ENCODE assay signal across 18 cellular contexts in the genomic region with DNA sequence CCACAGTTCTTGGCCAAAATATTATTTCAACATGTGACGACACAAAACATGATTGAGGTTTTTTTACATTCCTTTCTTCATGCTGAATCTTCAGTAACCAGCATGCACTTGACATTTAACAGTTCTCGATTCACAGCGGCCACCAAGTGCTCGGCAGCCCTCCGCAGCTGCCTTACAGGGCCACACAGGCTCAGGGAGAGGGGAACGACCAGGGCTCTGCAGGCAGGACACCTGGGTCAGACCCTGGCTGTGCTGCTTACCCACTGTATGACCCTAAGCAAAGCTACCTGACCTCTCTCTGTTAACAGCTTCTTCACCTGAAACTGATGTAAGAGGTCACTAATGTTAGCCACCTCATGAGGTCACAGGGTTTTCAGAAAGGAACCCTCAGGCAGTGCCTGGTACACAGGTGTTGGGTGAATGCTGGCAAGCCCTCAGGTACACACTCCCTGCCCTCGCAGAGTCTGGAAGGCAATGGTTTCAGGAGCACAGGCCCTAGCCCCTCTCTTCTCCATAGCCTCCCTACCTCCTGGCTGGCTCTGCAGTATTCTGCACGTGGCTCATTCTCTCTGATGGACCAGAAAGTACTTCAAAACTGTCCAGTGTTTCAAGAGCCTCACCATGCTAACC. TPM values are rescaled to one million over a fixed set of nuclear protein-coding genes. Genes with fewer than 3 reads are reported as not detected.
DNase-seq lines count a peak whose midpoint lies in the region; ATAC-seq and TF ChIP-seq lines count a peak whose summit lies in the region.
"Had no signal": no experiment of that assay in that cellular context is flagged by ENCODE, and none has a peak within 500 bp of the region (broad histone marks: within the 10 kb centered on the region; RNA-seq: fewer than 3 reads in every experiment).

No MANE protein-coding gene starts in this region.

- peak; percentile 22 to 67 for ATAC-seq in activated naive CD4-positive, alpha-beta T cell treated with anti-CD3 and anti-CD28 coated beads, Interleukin-2, amount 50 U/mL, for 72 hours
- ATAC-seq in upper lobe of right lung (peak; percentile 36), left lung (no peak)
- ATAC-seq: esophagus mucosa had no signal

- H3K27me3 ChIP-seq in iPS-18a (ENCODE audit: control insufficient read depth, insufficient read depth, low read length) = no peaks in the 10 kb centered on the region
- no peaks in the 10 kb centered on the region for H3K27me3 ChIP-seq in upper lobe of right lung
- H3K27me3 ChIP-seq in HAP-1 (ENCODE audit: low read depth) = no peaks in the 10 kb centered on the region
- H3K27me3 ChIP-seq in left lung = no peaks in the 10 kb centered on the region
- H3K27me3 ChIP-seq: uterus had no signal

- H3K4me1 ChIP-seq in iPS-18a (ENCODE audit: control insufficient read depth, low read depth, low read length) (peaks cover 48% of the 10 kb centered on the region), upper lobe of right lung (no peaks in the 10 kb centered on the region), HAP-1 (peaks cover 23% of the 10 kb centered on the region), left lung (no peaks in the 10 kb centered on the region)
- H3K4me1 ChIP-seq: uterus had no signal

- H3K36me3 Mint-ChIP-seq in activated naive CD4-positive, alpha-beta T cell treated with anti-CD3 and anti-CD28 coated beads, Interleukin-2, amount 50 U/mL, for 72 hours = peaks cover 10 to 16% of the 10 kb centered on the region in 2 donors

- H3K27ac Mint-ChIP-seq in activated naive CD4-positive, alpha-beta T cell treated with anti-CD3 and anti-CD28 coated beads, Interleukin-2, amount 50 U/mL, for 72 hours = no peak overlapping the region
- H3K27ac Mint-ChIP-seq: activated CD4-positive, alpha-beta T cell treated with anti-CD3 and anti-CD28 coated beads, Interleukin-2, amount 10 ng/mL, durations not matched to agents 24 days and 14 days; IgD-negative memory B cell had no signal

- H3K9me3 ChIP-seq in iPS-18a (ENCODE audit: control insufficient read depth, low read depth, low read length) = no peaks in the 10 kb centered on the region
- H3K9me3 ChIP-seq in upper lobe of right lung = no peaks in the 10 kb centered on the region
- H3K9me3 ChIP-seq in HAP-1 = no peaks in the 10 kb centered on the region
- no peaks in the 10 kb centered on the region for H3K9me3 ChIP-seq in left lung
- H3K9me3 ChIP-seq: uterus had no signal

- H3K9me3 Mint-ChIP-seq in activated naive CD4-positive, alpha-beta T cell treated with anti-CD3 and anti-CD28 coated beads, Interleukin-2, amount 50 U/mL, for 72 hours = no peaks in the 10 kb centered on the region
- H3K9me3 Mint-ChIP-seq: activated CD4-positive, alpha-beta T cell treated with anti-CD3 and anti-CD28 coated beads, Interleukin-2, amount 10 ng/mL, durations not matched to agents 24 days and 14 days; activated T-cell treated with anti-CD3 and anti-CD28 coated beads, Interleukin-2, amount 50 U/mL, for 4 hours; IgD-negative memory B cell had no signal

- H3K27ac ChIP-seq in iPS-18a (ENCODE audit: low read length) (peak overlapping the region; percentile 38), upper lobe of right lung (no peak overlapping the region), left lung (no peak overlapping the region)
- H3K27ac ChIP-seq: uterus had no signal

- DNase-seq in activated naive CD4-positive, alpha-beta T cell treated with anti-CD3 and anti-CD28 coated beads, Interleukin-2, amount 50 U/mL, for 72 hours (ENCODE audit: low spot score in 2 of 2) = no peak
- DNase-seq in activated naive CD4-positive, alpha-beta T cell (lab: John Stamatoyannopoulos, UW) = no peak
- peak; percentile 19 for DNase-seq in choroid plexus epithelial cell (ENCODE audit: low read depth)
- no peak for DNase-seq in upper lobe of right lung
- no peak for DNase-seq in NCI-H524 (lab: John Stamatoyannopoulos, UW)
- no peak for DNase-seq in HAP-1 (ENCODE audit: low spot score in 2 of 2)
- no peak for DNase-seq in left lung
- DNase-seq: activated CD4-positive, alpha-beta T cell treated with anti-CD3 and anti-CD28 coated beads, Interleukin-2, amount 10 ng/mL, durations not matched to agents 24 days and 14 days; activated T-cell treated with anti-CD3 and anti-CD28 coated beads, Interleukin-2, amount 50 U/mL, for 4 hours; NCI-H1048; NCI-H2081 treated with DMSO at 0.1 percent for 48 hours; NCI-H526 treated with DMSO at 0.1 percent for 48 hours; OCI-M1; stimulated activated naive CD4-positive, alpha-beta T cell; uterus had no signal

- peak overlapping the region; percentile 8 for H3K9ac ChIP-seq in iPS-18a (ENCODE audit: low read length)

- no peak for TF ChIP-seq CTCF in choroid plexus epithelial cell (conservative IDR thresholded peaks at IDR 0.05; ENCODE audit: low read depth, low read length)
- no peak for TF ChIP-seq CTCF in upper lobe of right lung (IDR thresholded peaks at IDR 0.05)
- no peak for TF ChIP-seq CTCF in left lung (IDR thresholded peaks at IDR 0.05)

- H3K36me3 ChIP-seq in iPS-18a (ENCODE audit: control insufficient read depth, low read depth, low read length) = peaks cover 7% of the 10 kb centered on the region
- H3K36me3 ChIP-seq in upper lobe of right lung = peaks cover 67% of the 10 kb centered on the region
- peaks cover 68% of the 10 kb centered on the region for H3K36me3 ChIP-seq in HAP-1 (replicated peaks)
- H3K36me3 ChIP-seq in left lung = peaks cover 0 to 76% of the 10 kb centered on the region in 2 donors
- H3K36me3 ChIP-seq: uterus had no signal

- in situ Hi-C loops in HAP-1 (cut with MboI; ENCODE audit: low sequenced_read_pairs) = no loop called here

- H3K4me3 ChIP-seq in choroid plexus epithelial cell (ENCODE audit: low read depth, low read length) (no peak overlapping the region), iPS-18a (ENCODE audit: low read length) (peak overlapping the region; percentile 36), upper lobe of right lung (no peak overlapping the region), HAP-1 (no peak overlapping the region), left lung (no peak overlapping the region)
- H3K4me3 ChIP-seq: uterus had no signal

- intact Hi-C loops in upper lobe of right lung (cut with DNase I) (no loop called here), left lung (cut with DNase I) (no loop called here)

RNA-seq across cellular contexts. Expression of a gene that starts 25.7 kb away (rescaled TPM):
- 10 to 100 TPM in 1 of 2 donors, 1 to 10 TPM in 1; 8.0 to 16.7 TPM for total RNA-seq in activated naive CD4-positive, alpha-beta T cell treated with anti-CD3 and anti-CD28 coated beads, Interleukin-2, amount 50 U/mL, for 72 hours
- 110 TPM for total RNA-seq in upper lobe of right lung
- 100 to 1,000 TPM in 1 of 2 donors, 10 to 100 TPM in 1; 90.0 to 140 TPM for total RNA-seq in left lung

RNA-seq across cellular contexts. Expression of a gene that starts 43.3 kb away (rescaled TPM):
- total RNA-seq in activated naive CD4-positive, alpha-beta T cell treated with anti-CD3 and anti-CD28 coated beads, Interleukin-2, amount 50 U/mL, for 72 hours = 10 to 100 TPM; 36.8 to 52.3 TPM
- total RNA-seq in upper lobe of right lung (35.4 TPM), left lung (10 to 100 TPM; 30.3 to 39.8 TPM)
